19 cellular contexts compared by ENCODE assay signal in genomic region chr5:177335043-177335700, GRCh38. TPM values are rescaled to one million over a fixed set of nuclear protein-coding genes. Genes with fewer than 3 reads are reported as not detected.
A peak's percentile ranks its signal among the peaks of the same experiment; 100 is the strongest.
DNase-seq lines count a peak whose midpoint lies in the region; ATAC-seq and TF ChIP-seq lines count a peak whose summit lies in the region.
"Had no signal": no experiment of that assay in that cellular context is flagged by ENCODE, and none has a peak within 500 bp of the region (broad histone marks: within the 10 kb centered on the region; RNA-seq: fewer than 3 reads in every experiment).

No MANE protein-coding gene starts in this region.

- H2BK5ac ChIP-seq in mesendoderm (ENCODE audit: low read length) = no peak overlapping the region

- H2BK15ac ChIP-seq in mesendoderm (replicated peaks; ENCODE audit: low read depth) = no peak overlapping the region

- no peak overlapping the region for H3K4ac ChIP-seq in mesendoderm (ENCODE audit: low read depth, low read length)

- H3K18ac ChIP-seq in mesendoderm (ENCODE audit: low read length) = no peak overlapping the region

- DNase-seq in WTC11 (ENCODE audit: low spot score) (no peak), heart right ventricle (peak in 1 of 2 donors; percentile 61), myocyte (ENCODE audit: low read depth) (peak; percentile 40), mesendoderm (no peak), NCI-H1436 treated with DMSO at 0.1 percent for 48 hours (lab: John Stamatoyannopoulos, UW) (no peak), activated gamma-delta T cell treated with Interleukin-2 at 50 U/mL for 16 hours (no peak)
- no peak for DNase-seq in stimulated activated naive B cell treated with anti-CD40 and anti-IgM and Interleukin-4, amounts not matched to agents 10 μg/mL and 1 μg/mL and 100 μg/mL, for 72 hours
- DNase-seq: ACHN; AML-193; Caco-2; CD4-positive, CD25-positive, alpha-beta regulatory T cell; DMS153; EL; H9; NCI-H1930; NCI-H2171; NCI-H446 treated with DMSO at 0.1 percent for 48 hours; NCI-H774; PC-9 had no signal

- 69 to 74% methylated on average over 16 of the region's 16 CpGs for WGBS in heart right ventricle, 2 donors
- no CpG with 5 or more reads among the region's 16 CpGs for WGBS in mesendoderm (ENCODE audit: extremely low coverage, insufficient coverage, low lambda C conversion rate)

- TF ChIP-seq CTCF in WTC11 (IDR thresholded peaks at IDR 0.05) (no peak), heart right ventricle (IDR thresholded peaks at IDR 0.05) (no peak)

- H3K9ac ChIP-seq in mesendoderm (ENCODE audit: low read length) = no peak overlapping the region

- H3K27ac Mint-ChIP-seq in WTC11 = peak overlapping the region; percentile 97
- H3K27ac Mint-ChIP-seq in stimulated activated naive B cell treated with anti-CD40 and anti-IgM and Interleukin-4, amounts not matched to agents 10 μg/mL and 1 μg/mL and 100 μg/mL, for 72 hours = peak overlapping the region; percentile 14
- H3K27ac Mint-ChIP-seq: CD4-positive, CD25-positive, alpha-beta regulatory T cell had no signal

- peaks cover 59% of the 10 kb centered on the region for H3K36me3 Mint-ChIP-seq in WTC11
- H3K36me3 Mint-ChIP-seq in stimulated activated naive B cell treated with anti-CD40 and anti-IgM and Interleukin-4, amounts not matched to agents 10 μg/mL and 1 μg/mL and 100 μg/mL, for 72 hours = peaks cover 58 to 74% of the 10 kb centered on the region in 2 donors

- H3K4me1 Mint-ChIP-seq in WTC11 = peaks cover 40% of the 10 kb centered on the region
- peaks cover 38 to 42% of the 10 kb centered on the region in 2 donors for H3K4me1 Mint-ChIP-seq in stimulated activated naive B cell treated with anti-CD40 and anti-IgM and Interleukin-4, amounts not matched to agents 10 μg/mL and 1 μg/mL and 100 μg/mL, for 72 hours

- no peak overlapping the region for H3K23ac ChIP-seq in mesendoderm (ENCODE audit: low read length)

- H3K4me1 ChIP-seq in heart right ventricle (peaks cover 5 to 37% (median 19%) of the 10 kb centered on the region in 9 donors), mesendoderm (ENCODE audit: control insufficient read depth, low read depth, low read length) (no peaks in the 10 kb centered on the region)
- H3K4me1 ChIP-seq: Caco-2 had no signal

- H3K27me3 ChIP-seq in heart right ventricle (no peaks in the 10 kb centered on the region), mesendoderm (ENCODE audit: insufficient read depth, low read length, poor library complexity) (no peaks in the 10 kb centered on the region)

- no peaks in the 10 kb centered on the region for H3K9me3 Mint-ChIP-seq in WTC11
- no peaks in the 10 kb centered on the region for H3K9me3 Mint-ChIP-seq in stimulated activated naive B cell treated with anti-CD40 and anti-IgM and Interleukin-4, amounts not matched to agents 10 μg/mL and 1 μg/mL and 100 μg/mL, for 72 hours
- H3K9me3 Mint-ChIP-seq: H9 had no signal

- no peak for ATAC-seq in WTC11
- peak; percentile 67 to 88 (median 82) for ATAC-seq in heart right ventricle
- no peak for ATAC-seq in stimulated activated naive B cell treated with anti-CD40 and anti-IgM and Interleukin-4, amounts not matched to agents 10 μg/mL and 1 μg/mL and 100 μg/mL, for 72 hours (replicated peaks)

- peaks cover 0 to 100% (median 32%) of the 10 kb centered on the region in 9 donors for H3K36me3 ChIP-seq in heart right ventricle
- peaks cover 5% of the 10 kb centered on the region for H3K36me3 ChIP-seq in mesendoderm (ENCODE audit: control insufficient read depth, insufficient read depth, low read length)

- POLR2A ChIA-PET in WTC11 (lab: Charles Lee) = no interaction called here

- H3K79me1 ChIP-seq in mesendoderm (ENCODE audit: low read length) = peaks cover 5% of the 10 kb centered on the region

- H3K9me3 ChIP-seq in heart right ventricle = no peaks in the 10 kb centered on the region
- H3K9me3 ChIP-seq: Caco-2 had no signal

- H3K27me3 Mint-ChIP-seq in WTC11 (ENCODE audit: low read depth) = no peaks in the 10 kb centered on the region
- no peaks in the 10 kb centered on the region for H3K27me3 Mint-ChIP-seq in stimulated activated naive B cell treated with anti-CD40 and anti-IgM and Interleukin-4, amounts not matched to agents 10 μg/mL and 1 μg/mL and 100 μg/mL, for 72 hours
- H3K27me3 Mint-ChIP-seq: CD4-positive, CD25-positive, alpha-beta regulatory T cell had no signal

- H3K4me2 ChIP-seq in mesendoderm (ENCODE audit: low read length) = no peak overlapping the region
- H3K4me2 ChIP-seq: PC-9 had no signal

- no peak overlapping the region for H3K56ac ChIP-seq in mesendoderm (ENCODE audit: low read length)

- H3K27ac ChIP-seq in heart right ventricle = peak overlapping the region in 9 of 10 donors; percentile 19 to 69 (median 54)
- no peak overlapping the region for H3K27ac ChIP-seq in mesendoderm (ENCODE audit: low read depth, low read length)
- H3K27ac ChIP-seq: PC-9 had no signal

- no peaks in the 10 kb centered on the region for H3K79me2 ChIP-seq in mesendoderm (ENCODE audit: control insufficient read depth, insufficient read depth, low read length)

- no peak overlapping the region for H4K5ac ChIP-seq in mesendoderm (ENCODE audit: low read length)

- H2AK5ac ChIP-seq in mesendoderm (ENCODE audit: low read length) = no peak overlapping the region

- CTCF ChIA-PET in WTC11 (lab: Charles Lee) = interaction anchor here (1.6 to 2.5 kb wide), 4 partner anchors 17 to 35 kb away, joined by 6 to 23 read pairs (median 12); no protein-coding TSS in a partner anchor

- intact Hi-C loops in heart right ventricle (cut with DNase I) = no loop called here

- no peak overlapping the region for H2BK120ac ChIP-seq in mesendoderm (ENCODE audit: low read depth, low read length)

- no peak overlapping the region for H3K4me3 Mint-ChIP-seq in WTC11
- H3K4me3 Mint-ChIP-seq in stimulated activated naive B cell treated with anti-CD40 and anti-IgM and Interleukin-4, amounts not matched to agents 10 μg/mL and 1 μg/mL and 100 μg/mL, for 72 hours = no peak overlapping the region
- H3K4me3 Mint-ChIP-seq: CD4-positive, CD25-positive, alpha-beta regulatory T cell; H9 had no signal

- H3K4me3 ChIP-seq in heart right ventricle (no peak overlapping the region), mesendoderm (ENCODE audit: low read length) (no peak overlapping the region)
- H3K4me3 ChIP-seq: PC-9 had no signal

- no peak overlapping the region for H4K8ac ChIP-seq in mesendoderm (ENCODE audit: low read depth, low read length)

TF ChIP-seq in WTC11, 78 proteins besides CTCF, POLR2A, EP300 and RAD21 (continues in another document):
- TF ChIP-seq RELA (CRISPR knock-in tag; IDR thresholded peaks at IDR 0.05; ENCODE audit: borderline replicate concordance) (no peak), GABPB1 (CRISPR knock-in tag; IDR thresholded peaks at IDR 0.05) (no peak)

RNA-seq across cellular contexts. Expression of gene LMAN2, which starts 16.3 kb away (rescaled TPM):
- total RNA-seq in WTC11 (2021) (141 to 162 TPM (median 147 TPM) in 3 replicates), heart right ventricle (100 to 1,000 TPM in 1 of 10 donors, 10 to 100 TPM in 9; 46.3 to 111 (median 56.3) TPM), myocyte (155 and 179 TPM in 2 replicates)
- polyA plus RNA-seq in heart right ventricle = 100 to 1,000 TPM in 1 of 2 donors, 10 to 100 TPM in 1; 47.4 to 215 TPM
- polyA plus RNA-seq in myocyte (2012) = 200 TPM
- 179 TPM for polyA plus RNA-seq in mesendoderm (2013, experiment 1 of 2)
- 188 TPM for polyA plus RNA-seq in mesendoderm (2013, experiment 2 of 2)

RNA-seq across cellular contexts. Expression of gene RGS14, which starts 22.6 kb away (rescaled TPM):
- 60.4 to 74.6 TPM (median 64.6 TPM) in 3 replicates for total RNA-seq in WTC11 (2021)
- total RNA-seq in heart right ventricle = 1 to 10 TPM; 2.2 to 9.6 (median 4.5) TPM
- 1 to 10 TPM; 2.6 to 3.9 TPM for polyA plus RNA-seq in heart right ventricle
- 2.5 and 4.1 TPM in 2 replicates for total RNA-seq in myocyte
- 0.16 TPM for polyA plus RNA-seq in myocyte (2012)
- 8.6 TPM for polyA plus RNA-seq in mesendoderm (2013, experiment 1 of 2)
- 8.8 TPM for polyA plus RNA-seq in mesendoderm (2013, experiment 2 of 2)

RNA-seq across cellular contexts. Expression of gene MXD3, which starts 23.5 kb away (rescaled TPM):
- 16.9 to 25.7 TPM (median 18.8 TPM) in 3 replicates for total RNA-seq in WTC11 (2021)
- 1 to 10 TPM; 1.2 to 6.4 (median 2.4) TPM for total RNA-seq in heart right ventricle
- 1 to 10 TPM; 2.3 to 7.1 TPM for polyA plus RNA-seq in heart right ventricle
- 6.4 and 10.8 TPM in 2 replicates for total RNA-seq in myocyte
- polyA plus RNA-seq in myocyte (2012) = 3.0 TPM
- polyA plus RNA-seq in mesendoderm (2013, experiment 1 of 2) = 3.1 TPM
- polyA plus RNA-seq in mesendoderm (2013, experiment 2 of 2) = 2.6 TPM

RNA-seq across cellular contexts. Expression of gene PRELID1, which starts 31.6 kb away (rescaled TPM):
- total RNA-seq in WTC11 (2021) (235 to 273 TPM (median 245 TPM) in 3 replicates), heart right ventricle (10 to 100 TPM; 32.3 to 69.8 (median 36.2) TPM), myocyte (161 and 219 TPM in 2 replicates)
- 100 to 1,000 TPM in 1 of 2 donors, 10 to 100 TPM in 1; 53.9 to 166 TPM for polyA plus RNA-seq in heart right ventricle
- 170 TPM for polyA plus RNA-seq in myocyte (2012)
- 308 TPM for polyA plus RNA-seq in mesendoderm (2013, experiment 1 of 2)
- polyA plus RNA-seq in mesendoderm (2013, experiment 2 of 2) = 317 TPM

RNA-seq across cellular contexts. Expression of gene RAB24, which starts 31.7 kb away (rescaled TPM):
- 37.0 to 40.2 TPM (median 38.0 TPM) in 3 replicates for total RNA-seq in WTC11 (2021)
- total RNA-seq in heart right ventricle = 10 to 100 TPM; 14.7 to 22.1 (median 19.3) TPM
- 10 to 100 TPM; 31.7 to 39.4 TPM for polyA plus RNA-seq in heart right ventricle
- total RNA-seq in myocyte = 42.6 and 66.3 TPM in 2 replicates
- 65.4 TPM for polyA plus RNA-seq in myocyte (2012)
- 10.6 TPM for polyA plus RNA-seq in mesendoderm (2013, experiment 1 of 2)
- polyA plus RNA-seq in mesendoderm (2013, experiment 2 of 2) = 10.3 TPM

Comparison
In these comparisons a context has a peak if more than half of its experiments do, and no peak if none do; other contexts are left out.
1. ATAC-seq: peak in heart right ventricle (8 of 8); none in WTC11 (single experiment) and stimulated activated naive B cell treated with anti-CD40 and anti-IgM and Interleukin-4, amounts not matched to agents 10 μg/mL and 1 μg/mL and 100 μg/mL, for 72 hours (0 of 2).